7 cellular contexts compared by ENCODE assay signal in the genomic region with DNA sequence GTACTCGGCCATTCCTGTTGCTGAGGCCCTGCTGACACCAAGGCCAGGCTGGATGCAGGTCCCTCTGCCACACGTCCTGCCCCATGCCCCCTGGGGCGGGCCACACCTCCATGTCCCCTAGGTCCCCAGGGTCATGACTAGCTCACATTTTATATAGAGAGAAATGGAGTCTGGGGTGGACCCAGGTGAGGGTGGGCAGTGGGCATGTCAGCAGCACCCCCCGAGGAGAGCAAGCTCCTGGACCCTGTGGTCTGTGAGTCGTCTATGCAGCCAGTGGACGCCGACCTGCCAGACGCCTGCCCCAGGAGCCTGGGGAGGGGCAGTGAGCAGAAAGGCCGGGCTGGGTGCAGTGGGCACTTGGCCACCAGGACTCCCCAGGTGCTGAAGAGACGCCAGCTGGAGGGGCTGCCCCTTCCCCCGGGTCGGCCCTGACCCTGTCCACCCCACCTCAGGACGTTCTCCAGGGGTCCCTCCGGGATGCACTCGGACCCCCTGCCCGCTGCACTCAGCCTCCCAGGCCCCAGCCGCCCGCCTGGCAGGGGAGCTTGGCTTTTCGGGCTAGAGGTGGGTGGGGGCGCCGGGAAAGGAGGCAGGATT. TPM values are rescaled to one million over a fixed set of nuclear protein-coding genes. Genes with fewer than 3 reads are reported as not detected.
DNase-seq lines count a peak whose midpoint lies in the region; ATAC-seq and TF ChIP-seq lines count a peak whose summit lies in the region.
"Had no signal": no experiment of that assay in that cellular context is flagged by ENCODE, and none has a peak within 500 bp of the region (broad histone marks: within the 10 kb centered on the region; RNA-seq: fewer than 3 reads in every experiment).

No MANE protein-coding gene starts in this region.

- peak overlapping the region; percentile 65 for H3K4me3 ChIP-seq in left ventricle myocardium inferior
- peak overlapping the region; percentile 48 for H3K4me3 ChIP-seq in urinary bladder (ENCODE audit: low read depth, low read length)

- TF ChIP-seq CTCF in left ventricle myocardium inferior (IDR thresholded peaks at IDR 0.05; ENCODE audit: borderline replicate concordance) (no peak), glutamatergic neuron (IDR thresholded peaks at IDR 0.05; ENCODE audit: partially characterized antibody, unreplicated experiment) (no peak)

- intact Hi-C loops in left ventricle myocardium inferior (cut with micrococcal nuclease): no loop called here
- intact Hi-C loops in cardiac septum (cut with DNase I): loop anchor here (2.0 kb wide), 2 partner anchors 17 to 35 kb away; a partner anchor contains a TSS

- peaks cover 12% of the 10 kb centered on the region for H3K27me3 Mint-ChIP-seq in glutamatergic neuron (ENCODE audit: unreplicated experiment)

- H3K27me3 ChIP-seq in left ventricle myocardium inferior (ENCODE audit: low read depth): peaks cover 93% of the 10 kb centered on the region

- H3K27ac ChIP-seq in left ventricle myocardium inferior (replicated peaks) (no peak overlapping the region), urinary bladder (ENCODE audit: low read depth) (no peak overlapping the region)

- H3K4me1 ChIP-seq in left ventricle myocardium inferior (peaks cover 68% of the 10 kb centered on the region), urinary bladder (ENCODE audit: insufficient read depth) (no peaks in the 10 kb centered on the region)

- no peaks in the 10 kb centered on the region for H3K36me3 Mint-ChIP-seq in glutamatergic neuron (ENCODE audit: unreplicated experiment)

- peaks cover 13% of the 10 kb centered on the region for H3K9me3 Mint-ChIP-seq in glutamatergic neuron (ENCODE audit: unreplicated experiment)

- H3K9me3 ChIP-seq in left ventricle myocardium inferior (replicated peaks): no peaks in the 10 kb centered on the region

- H3K4me1 Mint-ChIP-seq in glutamatergic neuron (ENCODE audit: low read depth, unreplicated experiment): peaks cover 17% of the 10 kb centered on the region

- H3K4me3 Mint-ChIP-seq in glutamatergic neuron (ENCODE audit: unreplicated experiment): peak overlapping the region; percentile 11

- 34% methylated on average over 21 of the region's 21 CpGs for WGBS in urinary bladder

- no peak overlapping the region for H3K27ac Mint-ChIP-seq in glutamatergic neuron (ENCODE audit: unreplicated experiment)

- H3K36me3 ChIP-seq in left ventricle myocardium inferior (peaks cover 3% of the 10 kb centered on the region), urinary bladder (ENCODE audit: insufficient read depth) (no peaks in the 10 kb centered on the region)

- ATAC-seq in HG02571 (IDR thresholded peaks at IDR 0.05; ENCODE audit: unreplicated experiment): no peak

- DNase-seq in left ventricle myocardium inferior (no peak), cardiac septum (ENCODE audit: low spot score) (no peak), glutamatergic neuron (no peak), OCI-M1 (lab: John Stamatoyannopoulos, UW) (no peak)
- DNase-seq: activated CD4-positive, CD25-positive, alpha-beta regulatory T cell treated with anti-CD3 and anti-CD28 coated beads, Interleukin-2, amount 50 U/mL, for 72 hours had no signal

RNA-seq across cellular contexts. Expression of a gene that starts 15.9 kb away (rescaled TPM):
- total RNA-seq in left ventricle myocardium inferior (2.4 TPM), cardiac septum (10.2 TPM), glutamatergic neuron (ENCODE audit: unreplicated experiment) (46.2 TPM), urinary bladder (18.1 TPM)
- 23.3 TPM for polyA plus RNA-seq in urinary bladder

RNA-seq across cellular contexts. Expression of a gene that starts 19.4 kb away (rescaled TPM):
- total RNA-seq in left ventricle myocardium inferior (40.8 TPM), cardiac septum (39.0 TPM), glutamatergic neuron (ENCODE audit: unreplicated experiment) (90.3 TPM), urinary bladder (27.1 TPM)
- 59.5 TPM for polyA plus RNA-seq in urinary bladder

RNA-seq across cellular contexts. Expression of a gene that starts 20.8 kb away (rescaled TPM):
- 6.4 TPM for total RNA-seq in left ventricle myocardium inferior
- 4.8 TPM for total RNA-seq in cardiac septum
- total RNA-seq in glutamatergic neuron (ENCODE audit: unreplicated experiment): 103 TPM
- 4.5 TPM for total RNA-seq in urinary bladder
- 12.0 TPM for polyA plus RNA-seq in urinary bladder

RNA-seq across cellular contexts. Expression of a gene that starts 26.7 kb away (rescaled TPM):
- not detected for total RNA-seq in left ventricle myocardium inferior
- total RNA-seq in cardiac septum: not detected
- 0.29 TPM for total RNA-seq in glutamatergic neuron (ENCODE audit: unreplicated experiment)
- 1.1 TPM for total RNA-seq in urinary bladder
- polyA plus RNA-seq in urinary bladder: 4.2 TPM

RNA-seq across cellular contexts. Expression of a gene that starts 42.3 kb away (rescaled TPM):
- 160 TPM for total RNA-seq in left ventricle myocardium inferior
- 50.1 TPM for total RNA-seq in cardiac septum
- total RNA-seq in glutamatergic neuron (ENCODE audit: unreplicated experiment): 0.32 TPM
- 0.32 TPM for total RNA-seq in urinary bladder
- polyA plus RNA-seq in urinary bladder: 0.73 TPM

Comparison
In these comparisons a context has a peak if more than half of its experiments do, and no peak if none do; other contexts are left out.
1. RNA of a gene that starts 20.8 kb away (total RNA-seq): 103 TPM in glutamatergic neuron (single experiment); 6.4 TPM in left ventricle myocardium inferior (single experiment), 4.8 TPM in cardiac septum (single experiment) and 4.5 TPM in urinary bladder (single experiment); every median in the first group is over 10 times any median in the second.